In genomic region chr2:218709906-218710305, GRCh38 we compare ENCODE assay signal across 10 cellular contexts. TPM values are rescaled to one million over a fixed set of nuclear protein-coding genes. Genes with fewer than 3 reads are reported as not detected.
DNase-seq lines count a peak whose midpoint lies in the region; ATAC-seq, FAIRE-seq and TF ChIP-seq lines count a peak whose summit lies in the region.
"Had no signal": no experiment of that assay in that cellular context is flagged by ENCODE, and none has a peak within 500 bp of the region (broad histone marks: within the 10 kb centered on the region; RNA-seq: fewer than 3 reads in every experiment).

No MANE protein-coding gene starts in this region.

- H3K27ac ChIP-seq in endothelial cell of umbilical vein (ENCODE audit: insufficient read depth, low read depth, low read length): no peak overlapping the region

- no peak for TF ChIP-seq CTCF in HFF-Myc (IDR thresholded peaks at IDR 0.05; ENCODE audit: low read depth, low read length, missing control alignments)
- no peak for TF ChIP-seq CTCF in endothelial cell of umbilical vein (IDR thresholded peaks at IDR 0.05; ENCODE audit: extremely low read depth in 1 of 2, insufficient read depth in 1 of 2, low read depth in 1 of 2, low read length in 2 of 2)

- CTCF ChIA-PET in endothelial cell of umbilical vein (lab: Charles Lee): interaction anchor here (0.6 to 3.9 kb wide), 24 partner anchors 7 to 449 kb away, joined by 3 to 45 read pairs (median 6); partner anchors contain the start of genes BCS1L, CYP27A1, PLCD4 and RNF25

- H3K4me1 Mint-ChIP-seq in T-helper 17 cell: peaks cover 15% of the 10 kb centered on the region

- POLR2A ChIA-PET in endothelial cell of umbilical vein (lab: Charles Lee): no interaction called here

- peaks cover 10% of the 10 kb centered on the region for H3K27me3 Mint-ChIP-seq in T-helper 17 cell
- H3K27me3 Mint-ChIP-seq: activated B cell treated with CpG ODN at 0.5 μM for 24 hours had no signal

- no peaks in the 10 kb centered on the region for H3K36me3 ChIP-seq in endothelial cell of umbilical vein (ENCODE audit: control insufficient read depth in 2 of 2, extremely low read depth in 1 of 2, insufficient read depth in 2 of 2, low read length in 2 of 2)
- H3K36me3 ChIP-seq: spleen had no signal

- no TSS peak for BruUV-seq in endothelial cell of umbilical vein (replicated peaks; lab: Mats Ljungman, UMichigan)

- no peak overlapping the region for H3K4me3 Mint-ChIP-seq in T-helper 17 cell

- intact Hi-C loops in endothelial cell of umbilical vein (cut with micrococcal nuclease): loop anchor here (1.0 kb wide), 1 partner anchor 39 kb away; no protein-coding TSS in a partner anchor

- H3K9ac ChIP-seq in endothelial cell of umbilical vein (replicated peaks; ENCODE audit: extremely low read depth, insufficient read depth, low read length): no peak overlapping the region

- no peaks in the 10 kb centered on the region for H4K20me1 ChIP-seq in endothelial cell of umbilical vein (replicated peaks; ENCODE audit: control insufficient read depth, extremely low read depth, insufficient read depth, low read length)

- DNase-seq in HFF-Myc (ENCODE audit: extremely low read depth, low read depth) (no peak), T-helper 17 cell (no peak), endothelial cell of umbilical vein (ENCODE audit: low read depth, low spot score) (no peak), skeletal muscle cell (ENCODE audit: low read depth) (no peak), germinal center (ENCODE audit: low spot score) (no peak), KBM-7 (no peak), NAMALWA (ENCODE audit: low spot score) (no peak)

- no peak for ATAC-seq in T-helper 17 cell

- H3K4me1 ChIP-seq in endothelial cell of umbilical vein (ENCODE audit: control insufficient read depth, extremely low read depth, insufficient read depth, low read length): peaks cover 14% of the 10 kb centered on the region

- H3K27ac Mint-ChIP-seq in T-helper 17 cell: peak overlapping the region; percentile 96

- peak overlapping the region; percentile 96 for H2AFZ ChIP-seq in endothelial cell of umbilical vein (ENCODE audit: low read depth, low read length)

- H3K36me3 Mint-ChIP-seq in T-helper 17 cell (ENCODE audit: low read depth): peaks cover 5% of the 10 kb centered on the region

- FAIRE-seq in endothelial cell of umbilical vein (lab: Jason Lieb, UNC): no peak

- H3K9me3 ChIP-seq in T-helper 17 cell (ENCODE audit: control insufficient read depth, low read length, poor library complexity, severe bottlenecking) (no peaks in the 10 kb centered on the region), endothelial cell of umbilical vein (replicated peaks; ENCODE audit: control insufficient read depth, insufficient read depth, low read length) (no peaks in the 10 kb centered on the region)
- H3K9me3 ChIP-seq: spleen had no signal

- H3K9me1 ChIP-seq in endothelial cell of umbilical vein (replicated peaks; ENCODE audit: control insufficient read depth, extremely low read depth, insufficient read depth, low read length): no peaks in the 10 kb centered on the region

- H3K79me2 ChIP-seq in endothelial cell of umbilical vein (ENCODE audit: control insufficient read depth, insufficient read depth, low read length): peaks cover 34% of the 10 kb centered on the region

- in situ Hi-C loops in KBM-7 (cut with MboI; ENCODE audit: low pct_unique_long_range_greater_than_20kb, low sequenced_read_pairs): no loop called here

- no peaks in the 10 kb centered on the region for H3K27me3 ChIP-seq in endothelial cell of umbilical vein (ENCODE audit: control insufficient read depth in 2 of 2, insufficient read depth in 2 of 2, low read length in 2 of 2)
- H3K27me3 ChIP-seq: spleen had no signal

- peak overlapping the region; percentile 69 for H3K4me2 ChIP-seq in endothelial cell of umbilical vein (ENCODE audit: insufficient read depth, low read length)

- peak overlapping the region; percentile 83; the same call in 1 of the 2 replicates for H3K4me3 ChIP-seq in HFF-Myc (replicated peaks; ENCODE audit: low read depth, low read length)
- no peak overlapping the region for H3K4me3 ChIP-seq in endothelial cell of umbilical vein (replicated peaks in 1 of 3; ENCODE audit: insufficient read depth in 1 of 3, low read depth in 1 of 3, low read length in 3 of 3)
- H3K4me3 ChIP-seq in skeletal muscle cell (ENCODE audit: low read depth, low read length): peak overlapping the region; percentile 94
- H3K4me3 ChIP-seq: lung had no signal

- dilution Hi-C loops in endothelial cell of umbilical vein (cut with MboI; ENCODE audit: extremely low pct_ligation_motif_present, low sequenced_read_pairs): no loop called here

- no peak for TF ChIP-seq POLR2A in endothelial cell of umbilical vein (IDR thresholded peaks at IDR 0.05; ENCODE audit: low read depth, low read length)

TF ChIP-seq in endothelial cell of umbilical vein, 7 proteins besides CTCF, POLR2A, EP300 and RAD21:
- TF ChIP-seq EZH2 (IDR thresholded peaks at IDR 0.05; ENCODE audit: borderline replicate concordance, low read depth, low read length, severe bottlenecking): no peak
- TF ChIP-seq POLR2AphosphoS5 (IDR thresholded peaks at IDR 0.05; ENCODE audit: insufficient read depth, low read depth, low read length): no peak
- TF ChIP-seq GATA2 (IDR thresholded peaks at IDR 0.05; ENCODE audit: insufficient read depth, insufficient read length, low read depth, low read length): no peak
- no peak for TF ChIP-seq MAX (IDR thresholded peaks at IDR 0.05; ENCODE audit: insufficient read depth, insufficient read length)
- TF ChIP-seq FOS (IDR thresholded peaks at IDR 0.05; ENCODE audit: borderline replicate concordance, insufficient read depth, low read length): no peak
- TF ChIP-seq JUN (IDR thresholded peaks at IDR 0.05; ENCODE audit: borderline replicate concordance, insufficient read depth, insufficient read length, low read depth): no peak
- no peak for TF ChIP-seq MYC (IDR thresholded peaks at IDR 0.05; ENCODE audit: low read depth, low read length)

RNA-seq across cellular contexts. Expression of gene TTLL4, which starts 0.7 kb away (rescaled TPM):
- total RNA-seq in T-helper 17 cell: 10 to 100 TPM; 21.1 to 21.2 TPM
- 41.0 and 45.0 TPM in 2 replicates for total RNA-seq in endothelial cell of umbilical vein
- polyA plus RNA-seq in endothelial cell of umbilical vein: 26.7 and 30.5 TPM in 2 replicates
- polyA plus RNA-seq in endothelial cell of umbilical vein (2011; cell fraction: cytosol; rRNA removed): 19.0 and 20.9 TPM in 2 replicates
- polyA plus RNA-seq in endothelial cell of umbilical vein (2011; cell fraction: nucleus; rRNA removed): 111 and 129 TPM in 2 replicates
- 21.1 and 27.4 TPM in 2 replicates for polyA plus RNA-seq in endothelial cell of umbilical vein (2012)
- 50.6 and 67.4 TPM in 2 replicates for polyA minus RNA-seq in endothelial cell of umbilical vein
- polyA minus RNA-seq in endothelial cell of umbilical vein (2011; cell fraction: cytosol; rRNA and poly(A)+ RNA removed): 24.3 TPM
- polyA minus RNA-seq in endothelial cell of umbilical vein (2011; cell fraction: nucleus; rRNA and poly(A)+ RNA removed): 48.7 and 78.5 TPM in 2 replicates

RNA-seq across cellular contexts. Expression of gene STK36, which starts 38.0 kb away (rescaled TPM):
- total RNA-seq in T-helper 17 cell (10 to 100 TPM; 14.2 to 21.0 TPM), endothelial cell of umbilical vein (34.9 and 40.9 TPM in 2 replicates)
- 65.2 and 67.4 TPM in 2 replicates for polyA plus RNA-seq in endothelial cell of umbilical vein
- polyA plus RNA-seq in endothelial cell of umbilical vein (2011; cell fraction: cytosol; rRNA removed): 12.7 and 17.1 TPM in 2 replicates
- 393 and 442 TPM in 2 replicates for polyA plus RNA-seq in endothelial cell of umbilical vein (2011; cell fraction: nucleus; rRNA removed)
- 22.6 and 43.0 TPM in 2 replicates for polyA plus RNA-seq in endothelial cell of umbilical vein (2012)
- polyA minus RNA-seq in endothelial cell of umbilical vein: 68.0 and 72.7 TPM in 2 replicates
- polyA minus RNA-seq in endothelial cell of umbilical vein (2011; cell fraction: cytosol; rRNA and poly(A)+ RNA removed): 6.5 TPM
- polyA minus RNA-seq in endothelial cell of umbilical vein (2011; cell fraction: nucleus; rRNA and poly(A)+ RNA removed): 62.1 and 106 TPM in 2 replicates

RNA-seq across cellular contexts. Expression of gene RNF25, which starts 38.1 kb away (rescaled TPM):
- total RNA-seq in T-helper 17 cell (10 to 100 TPM; 13.4 to 18.3 TPM), endothelial cell of umbilical vein (38.2 and 39.1 TPM in 2 replicates)
- polyA plus RNA-seq in endothelial cell of umbilical vein: 54.7 and 61.1 TPM in 2 replicates
- 67.3 and 69.1 TPM in 2 replicates for polyA plus RNA-seq in endothelial cell of umbilical vein (2011; cell fraction: cytosol; rRNA removed)
- polyA plus RNA-seq in endothelial cell of umbilical vein (2011; cell fraction: nucleus; rRNA removed): 54.8 and 60.0 TPM in 2 replicates
- polyA plus RNA-seq in endothelial cell of umbilical vein (2012): 33.9 and 41.6 TPM in 2 replicates
- 67.1 and 82.5 TPM in 2 replicates for polyA minus RNA-seq in endothelial cell of umbilical vein
- polyA minus RNA-seq in endothelial cell of umbilical vein (2011; cell fraction: cytosol; rRNA and poly(A)+ RNA removed): 15.6 TPM
- polyA minus RNA-seq in endothelial cell of umbilical vein (2011; cell fraction: nucleus; rRNA and poly(A)+ RNA removed): 11.4 and 17.1 TPM in 2 replicates

RNA-seq across cellular contexts. Expression of gene BCS1L, which starts 50.4 kb away (rescaled TPM):
- total RNA-seq in T-helper 17 cell: 10 to 100 TPM; 24.1 to 31.8 TPM
- 43.0 and 57.4 TPM in 2 replicates for total RNA-seq in endothelial cell of umbilical vein
- polyA plus RNA-seq in endothelial cell of umbilical vein: 70.3 and 82.1 TPM in 2 replicates
- 56.4 and 64.2 TPM in 2 replicates for polyA plus RNA-seq in endothelial cell of umbilical vein (2011; cell fraction: cytosol; rRNA removed)
- 182 and 228 TPM in 2 replicates for polyA plus RNA-seq in endothelial cell of umbilical vein (2011; cell fraction: nucleus; rRNA removed)
- 55.9 and 58.7 TPM in 2 replicates for polyA plus RNA-seq in endothelial cell of umbilical vein (2012)
- 32.0 and 48.0 TPM in 2 replicates for polyA minus RNA-seq in endothelial cell of umbilical vein
- polyA minus RNA-seq in endothelial cell of umbilical vein (2011; cell fraction: cytosol; rRNA and poly(A)+ RNA removed): 18.0 TPM
- 19.5 and 25.9 TPM in 2 replicates for polyA minus RNA-seq in endothelial cell of umbilical vein (2011; cell fraction: nucleus; rRNA and poly(A)+ RNA removed)

RNA-seq across cellular contexts. Expression of gene ZNF142, which starts 50.5 kb away (rescaled TPM):
- total RNA-seq in T-helper 17 cell (10 to 100 TPM; 55.0 to 55.6 TPM), endothelial cell of umbilical vein (31.4 and 34.5 TPM in 2 replicates)
- polyA plus RNA-seq in endothelial cell of umbilical vein: 14.5 and 16.0 TPM in 2 replicates
- 9.3 and 11.0 TPM in 2 replicates for polyA plus RNA-seq in endothelial cell of umbilical vein (2011; cell fraction: cytosol; rRNA removed)
- 33.9 and 39.9 TPM in 2 replicates for polyA plus RNA-seq in endothelial cell of umbilical vein (2011; cell fraction: nucleus; rRNA removed)
- 18.5 and 19.0 TPM in 2 replicates for polyA plus RNA-seq in endothelial cell of umbilical vein (2012)
- 20.6 and 24.7 TPM in 2 replicates for polyA minus RNA-seq in endothelial cell of umbilical vein
- polyA minus RNA-seq in endothelial cell of umbilical vein (2011; cell fraction: cytosol; rRNA and poly(A)+ RNA removed): 15.7 TPM
- polyA minus RNA-seq in endothelial cell of umbilical vein (2011; cell fraction: nucleus; rRNA and poly(A)+ RNA removed): 28.6 and 35.4 TPM in 2 replicates

Comparison
In these comparisons a context has a peak if more than half of its experiments do, and no peak if none do; other contexts are left out.
1. H3K4me3 ChIP-seq: peak in HFF-Myc (single experiment) and skeletal muscle cell (single experiment); none in endothelial cell of umbilical vein (0 of 3).